Comparison of ENCODE assay signal across 9 cellular contexts in the genomic region with DNA sequence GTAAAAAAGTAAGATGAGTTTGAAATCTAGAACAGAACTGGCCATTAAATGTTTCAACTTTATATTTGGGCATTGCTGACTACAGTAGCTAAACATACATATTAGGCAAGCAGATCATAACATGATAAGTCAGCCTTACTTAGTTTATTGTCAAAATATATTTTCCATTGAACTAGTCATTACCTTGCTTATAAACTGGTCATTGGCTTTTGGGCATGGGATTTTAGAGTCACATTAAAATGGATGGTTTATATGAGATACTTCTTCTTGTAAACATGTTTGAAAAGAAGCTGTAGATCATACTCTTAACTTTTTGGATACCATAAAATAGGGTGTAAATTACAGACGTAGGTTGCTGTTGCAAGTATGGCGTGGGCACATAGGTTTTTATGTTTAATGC. TPM values are rescaled to one million over a fixed set of nuclear protein-coding genes. Genes with fewer than 3 reads are reported as not detected.
DNase-seq lines count a peak whose midpoint lies in the region; ATAC-seq, FAIRE-seq and TF ChIP-seq lines count a peak whose summit lies in the region.
"Had no signal": no experiment of that assay in that cellular context is flagged by ENCODE, and none has a peak within 500 bp of the region (broad histone marks: within the 10 kb centered on the region; RNA-seq: fewer than 3 reads in every experiment).

No MANE protein-coding gene starts in this region.

- peak overlapping the region; percentile 96 for H3K27ac Mint-ChIP-seq in astrocyte (ENCODE audit: unreplicated experiment)

- H3K9me3 ChIP-seq in heart right ventricle = no peaks in the 10 kb centered on the region
- H3K9me3 ChIP-seq in astrocyte (ENCODE audit: insufficient read depth, low read depth, low read length) = no peaks in the 10 kb centered on the region
- H3K9me3 ChIP-seq in mesenchymal stem cell (ENCODE audit: control insufficient read depth, low read length) = no peaks in the 10 kb centered on the region
- H3K9me3 ChIP-seq in uterus = no peaks in the 10 kb centered on the region

- H2BK120ac ChIP-seq in mesenchymal stem cell (ENCODE audit: low read depth, low read length) = no peak overlapping the region

- peaks cover 63% of the 10 kb centered on the region for H4K20me1 ChIP-seq in astrocyte (ENCODE audit: insufficient read depth, low read length)

- FAIRE-seq in astrocyte (lab: Jason Lieb, UNC) = no peak

- H4K8ac ChIP-seq in mesenchymal stem cell (ENCODE audit: low read length) = no peak overlapping the region

- TF ChIP-seq POLR2A in uterus (IDR thresholded peaks at IDR 0.05) = no peak

- H3K4me1 ChIP-seq in heart right ventricle (peaks cover 0 to 68% (median 60%) of the 10 kb centered on the region in 9 donors), astrocyte (ENCODE audit: insufficient read depth, low read length) (peaks cover 6% of the 10 kb centered on the region), mesenchymal stem cell (ENCODE audit: control insufficient read depth, insufficient read depth, low read depth, low read length) (no peaks in the 10 kb centered on the region), uterus (peaks cover 0 to 16% of the 10 kb centered on the region in 2 donors)

- no peaks in the 10 kb centered on the region for H3K9me3 Mint-ChIP-seq in astrocyte (ENCODE audit: unreplicated experiment)

- H3K4me1 Mint-ChIP-seq in astrocyte (ENCODE audit: low read depth, unreplicated experiment) = peaks cover 15% of the 10 kb centered on the region

- H3K79me1 ChIP-seq in mesenchymal stem cell (replicated peaks; ENCODE audit: low read length, poor library complexity, severe bottlenecking) = no peaks in the 10 kb centered on the region

- H4K91ac ChIP-seq in mesenchymal stem cell (ENCODE audit: low read length) = no peak overlapping the region

- H3K27me3 Mint-ChIP-seq in astrocyte (ENCODE audit: low read depth, unreplicated experiment) = no peaks in the 10 kb centered on the region

- H3K9ac ChIP-seq in astrocyte (ENCODE audit: low read length) = peak overlapping the region; percentile 99
- peak overlapping the region; percentile 99 for H3K9ac ChIP-seq in mesenchymal stem cell (ENCODE audit: low read length)

- H2BK15ac ChIP-seq in mesenchymal stem cell (ENCODE audit: low read depth, poor library complexity, severe bottlenecking) = no peak overlapping the region

- no peak overlapping the region for H3K18ac ChIP-seq in mesenchymal stem cell (ENCODE audit: low read depth in 1 of 2, low read length in 2 of 2)

- TF ChIP-seq CTCF in heart right ventricle (IDR thresholded peaks at IDR 0.05) = no peak
- no peak for TF ChIP-seq CTCF in astrocyte (IDR thresholded peaks at IDR 0.05; ENCODE audit: insufficient read depth, low read depth, low read length)
- TF ChIP-seq CTCF in uterus (IDR thresholded peaks at IDR 0.05) = no peak

- peak overlapping the region; percentile 89 for H3K4me2 ChIP-seq in astrocyte (ENCODE audit: low read length)
- H3K4me2 ChIP-seq in mesenchymal stem cell (ENCODE audit: low read length, poor library complexity, severe bottlenecking) = peak overlapping the region; percentile 66

- ATAC-seq in heart right ventricle (no peak), Right ventricle myocardium inferior (no peak), GM18519 (IDR thresholded peaks at IDR 0.05; ENCODE audit: low FRiP score, unreplicated experiment) (no peak)

- no peaks in the 10 kb centered on the region for H3K36me3 ChIP-seq in heart right ventricle
- H3K36me3 ChIP-seq in astrocyte (ENCODE audit: insufficient read depth, low read length) = no peaks in the 10 kb centered on the region
- no peaks in the 10 kb centered on the region for H3K36me3 ChIP-seq in mesenchymal stem cell (ENCODE audit: control insufficient read depth in 1 of 2, insufficient read depth in 2 of 2, low read depth in 1 of 2, low read length in 2 of 2)
- no peaks in the 10 kb centered on the region for H3K36me3 ChIP-seq in uterus

- H3K23ac ChIP-seq in mesenchymal stem cell (ENCODE audit: low read length in 2 of 2) = no peak overlapping the region

- DNase-seq in heart right ventricle (no peak), Right ventricle myocardium inferior (ENCODE audit: missing footprints) (no peak), astrocyte (ENCODE audit: low read depth) (no peak), mesenchymal stem cell (no peak), uterus (no peak), AG08395 (ENCODE audit: low spot score) (no peak), GM19238 (ENCODE audit: insufficient read length, low spot score) (no peak)
- DNase-seq: SHP77 treated with DMSO at 0.1 percent for 48 hours had no signal

- H2AFZ ChIP-seq in astrocyte (ENCODE audit: low read depth, low read length) (no peak overlapping the region), mesenchymal stem cell (ENCODE audit: low read depth, low read length) (no peak overlapping the region)

- peak overlapping the region; percentile 98 for H3K4me3 Mint-ChIP-seq in astrocyte (ENCODE audit: unreplicated experiment)

- no peak overlapping the region for H2AK5ac ChIP-seq in mesenchymal stem cell (ENCODE audit: low read length, severe bottlenecking)

- H3K4me3 ChIP-seq in heart right ventricle (peak overlapping the region; percentile 57 to 97 (median 93)), astrocyte (ENCODE audit: insufficient read depth, low read depth, low read length) (peak overlapping the region; percentile 78), mesenchymal stem cell (ENCODE audit: insufficient read depth in 1 of 2, low read depth in 1 of 2, low read length in 2 of 2) (peak overlapping the region in 1 of 2 experiments; percentile 91), uterus (peak overlapping the region; percentile 90 to 93)

- peak overlapping the region; percentile 95 to 100 (median 100) for H3K27ac ChIP-seq in heart right ventricle
- no peak overlapping the region for H3K27ac ChIP-seq in astrocyte (ENCODE audit: low read depth, low read length)
- no peak overlapping the region for H3K27ac ChIP-seq in mesenchymal stem cell (ENCODE audit: low read length, poor library complexity, severe bottlenecking)
- peak overlapping the region; percentile 99 to 100 for H3K27ac ChIP-seq in uterus

- peaks cover 76% of the 10 kb centered on the region for H3K79me2 ChIP-seq in astrocyte (ENCODE audit: insufficient read depth, low read length)

- no peak overlapping the region for H3K4ac ChIP-seq in mesenchymal stem cell (ENCODE audit: low read depth in 1 of 2, low read length in 2 of 2)

- H3K36me3 Mint-ChIP-seq in astrocyte (ENCODE audit: low read depth, unreplicated experiment) = peaks cover 2% of the 10 kb centered on the region

- no peak overlapping the region for H2BK12ac ChIP-seq in mesenchymal stem cell (ENCODE audit: low read length in 2 of 2)

- H3K27me3 ChIP-seq in heart right ventricle (no peaks in the 10 kb centered on the region), astrocyte (ENCODE audit: insufficient read depth, low read length) (no peaks in the 10 kb centered on the region), mesenchymal stem cell (ENCODE audit: control insufficient read depth in 1 of 2, insufficient read depth in 1 of 2, low read length in 2 of 2) (no peaks in the 10 kb centered on the region), uterus (no peaks in the 10 kb centered on the region)

- H3K14ac ChIP-seq in mesenchymal stem cell (ENCODE audit: low read length in 2 of 2) = no peak overlapping the region

- intact Hi-C loops in heart right ventricle (cut with DNase I) (loop anchor here (2.0 to 10.0 kb wide), 14 partner anchors 47 to 475 kb away; a partner anchor contains a TSS), Right ventricle myocardium inferior (cut with DNase I) (loop anchor here (2.0 to 10.0 kb wide), 4 partner anchors 31 to 435 kb away; no protein-coding TSS in a partner anchor), uterus (cut with DNase I; ENCODE audit: low total_unique reads) (no loop called here)

- no peak overlapping the region for H2BK5ac ChIP-seq in mesenchymal stem cell (ENCODE audit: low read depth, low read length, poor library complexity, severe bottlenecking)

- WGBS in heart right ventricle, 2 donors = 14 to 18% methylated on average over 2 of the region's 2 CpGs
- no CpG with 5 or more reads among the region's 2 CpGs for WGBS in mesenchymal stem cell

RNA-seq across cellular contexts. Expression of a gene that starts 2.7 kb away (rescaled TPM):
- total RNA-seq in heart right ventricle = 100 to 1,000 TPM; 240 to 334 (median 290) TPM
- 10 to 100 TPM; 15.9 to 32.4 TPM for polyA plus RNA-seq in heart right ventricle
- 285 TPM for total RNA-seq in Right ventricle myocardium inferior
- 73.2 and 78.5 TPM in 2 replicates for total RNA-seq in astrocyte
- 23.1 TPM for polyA plus RNA-seq in mesenchymal stem cell (2013, experiment 1 of 2)
- 22.4 TPM for polyA plus RNA-seq in mesenchymal stem cell (2013, experiment 2 of 2)
- total RNA-seq in uterus = 100 to 1,000 TPM; 267 to 391 (median 316) TPM

Comparison
In these comparisons a context has a peak if more than half of its experiments do, and no peak if none do; other contexts are left out.
1. H3K27ac ChIP-seq: peak in heart right ventricle (10 of 10) and uterus (2 of 2); none in astrocyte (single experiment) and mesenchymal stem cell (single experiment).